ENCODE assay signal across 1 cellular context in genomic region chr12:14961466-14962155, GRCh38.
A peak's percentile ranks its signal among the peaks of the same experiment; 100 is the strongest.
TF ChIP-seq lines count a peak whose summit lies in the region.

Gene ARHGDIB (minus strand): TSS chr12:14961601. CDS start chr12:14950712, 10,889 bp downstream.

TF ChIP-seq in GM12878, 131 proteins besides CTCF, POLR2A, EP300 and RAD21 (continued from another document and continues in another):
- TF ChIP-seq CEBPB (IDR thresholded peaks at IDR 0.05; ENCODE audit: borderline replicate concordance in 1 of 2, low read depth in 2 of 2, low read length in 2 of 2) (0 out of 4 replicates have a peak, but pooled peaks of 1 of the 2 experiments have one; percentile 62), CHD1 (IDR thresholded peaks at IDR 0.05; ENCODE audit: low read depth, low read length) (no peak), IKZF2 (IDR thresholded peaks at IDR 0.05) (peak in 1 of 2 experiments; percentile 16; a peak in 1 of 4 replicates), IKZF1 (conservative IDR thresholded peaks at IDR 0.05) (peak; percentile 64), PKNOX1 (IDR thresholded peaks at IDR 0.05) (peak; percentile 84), ASH2L (IDR thresholded peaks at IDR 0.05; ENCODE audit: borderline replicate concordance, low read depth) (no peak), BRCA1 (IDR thresholded peaks at IDR 0.05; ENCODE audit: low read depth, low read length) (no peak), ZNF274 (IDR thresholded peaks at IDR 0.05; ENCODE audit: insufficient read depth, insufficient read length) (no peak), RELA (IDR thresholded peaks at IDR 0.05; ENCODE audit: borderline replicate concordance, partially characterized antibody) (no peak), EGR1 (IDR thresholded peaks at IDR 0.05; ENCODE audit: borderline replicate concordance in 1 of 2, low read depth in 2 of 2, low read length in 2 of 2) (peak in 1 of 2 experiments; percentile 61; a peak in 1 of 3 replicates), KLF5 (IDR thresholded peaks at IDR 0.05; ENCODE audit: partially characterized antibody) (no peak), ZBTB40 (IDR thresholded peaks at IDR 0.05; ENCODE audit: borderline replicate concordance) (peak; percentile 38; the same call in 1 of the 2 replicates), FOXM1 (IDR thresholded peaks at IDR 0.05; ENCODE audit: low read depth, low read length) (no peak), STAT1 (conservative IDR thresholded peaks at IDR 0.05) (no peak), IRF3 (IDR thresholded peaks at IDR 0.05) (no peak), MTA3 (IDR thresholded peaks at IDR 0.05; ENCODE audit: borderline replicate concordance, low read length) (no peak), KAT2A (conservative IDR thresholded peaks at IDR 0.05; ENCODE audit: control insufficient read depth, low read depth, low read length) (no peak), GABPA (IDR thresholded peaks at IDR 0.05; ENCODE audit: low read depth) (peak; percentile 67), ZNF687 (IDR thresholded peaks at IDR 0.05) (peak; percentile 94), SMAD1 (IDR thresholded peaks at IDR 0.05; ENCODE audit: low read depth, partially characterized antibody) (peak; percentile 44), BHLHE40 (IDR thresholded peaks at IDR 0.05; ENCODE audit: borderline replicate concordance in 1 of 2, low read depth in 2 of 2, low read length in 1 of 2) (peak; percentile 74 to 80), RB1 (IDR thresholded peaks at IDR 0.05; ENCODE audit: borderline replicate concordance) (no peak), CHD2 (IDR thresholded peaks at IDR 0.05; ENCODE audit: borderline replicate concordance, low read depth, low read length) (peak; percentile 37; the same call in 1 of the 2 replicates), KDM1A (IDR thresholded peaks at IDR 0.05; ENCODE audit: borderline replicate concordance) (no peak), HDAC6 (IDR thresholded peaks at IDR 0.05; ENCODE audit: unreplicated experiment) (no peak), POLR2AphosphoS2 (IDR thresholded peaks at IDR 0.05; ENCODE audit: low read depth, low read length) (peak; percentile 70), CEBPZ (IDR thresholded peaks at IDR 0.05; ENCODE audit: low read depth, low read length) (no peak), ETV6 (conservative IDR thresholded peaks at IDR 0.05 in 1 of 2, IDR thresholded peaks at IDR 0.05 in 1 of 2; ENCODE audit: borderline replicate concordance in 1 of 2, low read depth in 1 of 2) (peak in 1 of 2 experiments; percentile 97; a peak in 2 of 4 replicates), ATF2 (IDR thresholded peaks at IDR 0.05; ENCODE audit: low read length) (peak; percentile 18; the same call in 1 of the 2 replicates), BCL11A (IDR thresholded peaks at IDR 0.05; ENCODE audit: low read depth, low read length) (0 out of 2 replicates have a peak, but pooled peaks have one; percentile 18), USF1 (IDR thresholded peaks at IDR 0.05; ENCODE audit: borderline replicate concordance, extremely low read length, insufficient read depth, low read depth, low read length) (no peak), HCFC1 (IDR thresholded peaks at IDR 0.05; ENCODE audit: low read length) (no peak), NRF1 (conservative IDR thresholded peaks at IDR 0.05; ENCODE audit: low read depth, low read length) (no peak), JUND (IDR thresholded peaks at IDR 0.05; ENCODE audit: low read depth, low read length) (no peak), GATAD2B (conservative IDR thresholded peaks at IDR 0.05; ENCODE audit: low read depth) (no peak), JUNB (IDR thresholded peaks at IDR 0.05) (no peak), RCOR1 (conservative IDR thresholded peaks at IDR 0.05; ENCODE audit: low read depth, low read length) (0 out of 2 replicates have a peak, but pooled peaks have one; percentile 50), NFIC (IDR thresholded peaks at IDR 0.05; ENCODE audit: low read depth, low read length) (peak; percentile 46; the same call in 1 of the 2 replicates), YBX1 (IDR thresholded peaks at IDR 0.05) (no peak), E2F8 (IDR thresholded peaks at IDR 0.05; ENCODE audit: low read depth, partially characterized antibody) (no peak)
